Comparison of ENCODE assay signal across 15 cellular contexts in the genomic region with DNA sequence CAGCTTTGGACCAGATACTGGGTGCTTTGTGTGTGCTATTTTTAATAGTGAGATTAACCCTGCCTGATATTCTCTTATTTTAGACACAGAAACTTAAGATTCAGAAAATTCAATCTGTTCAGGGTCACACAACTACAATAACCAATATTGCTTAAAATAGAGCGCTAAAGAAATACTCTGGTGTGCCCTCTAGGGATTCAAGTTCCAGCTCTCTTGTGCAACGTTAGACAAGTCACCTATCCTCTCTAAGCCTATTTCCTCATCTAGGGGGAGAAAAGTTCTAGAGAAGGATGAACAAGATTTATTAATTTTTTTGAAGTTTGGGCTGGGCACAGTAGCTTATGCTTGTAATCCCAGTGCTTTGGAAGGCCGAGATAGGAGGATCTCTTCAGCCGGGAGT.
"Had no signal": no experiment of that assay in that cellular context is flagged by ENCODE, and none has a peak within 500 bp of the region (broad histone marks: within the 10 kb centered on the region; RNA-seq: fewer than 3 reads in every experiment).

No MANE protein-coding gene starts in this region.

- H3K27me3 ChIP-seq: esophagus muscularis mucosa, foreskin keratinocyte, neutrophil had no signal

- H3K27ac Mint-ChIP-seq: naive thymus-derived CD8-positive, alpha-beta T cell had no signal

- H3K27me3 Mint-ChIP-seq: activated T-helper 17 cell treated with anti-CD3 and anti-CD28 coated beads, Interleukin-2, amount 50 U/mL, for 72 hours; naive thymus-derived CD8-positive, alpha-beta T cell had no signal

- H3K27ac ChIP-seq: foreskin keratinocyte, neutrophil, WERI-Rb-1 had no signal

- ATAC-seq: activated T-helper 17 cell treated with anti-CD3 and anti-CD28 coated beads, Interleukin-2, amount 50 U/mL, for 72 hours; foreskin keratinocyte; naive thymus-derived CD8-positive, alpha-beta T cell; stimulated activated naive CD8-positive, alpha-beta T cell treated with anti-CD3 and anti-CD28 coated beads, Interleukin-15, Interleukin-2, amounts not matched to agents 100 U/mL and 50 U/mL, for 24 hours had no signal

- DNase-seq: activated CD4-positive, alpha-beta T cell treated with anti-CD3 and anti-CD28 coated beads, Interleukin-2, amount 50 U/mL, for 48 hours; activated naive CD4-positive, alpha-beta T cell treated with Interleukin-2 at 50 U/mL for 16 hours; effector CD4-positive, alpha-beta T cell; foreskin keratinocyte; glutamatergic neuron; hypothalamus; kidney glomerular epithelial cell; naive thymus-derived CD8-positive, alpha-beta T cell; small intestine; stimulated activated naive CD8-positive, alpha-beta T cell treated with anti-CD3 and anti-CD28 coated beads, Interleukin-15, Interleukin-2, amounts not matched to agents 100 U/mL and 50 U/mL, for 24 hours; trophoblast cell; WERI-Rb-1 had no signal

- H3K4me3 Mint-ChIP-seq: activated T-helper 17 cell treated with anti-CD3 and anti-CD28 coated beads, Interleukin-2, amount 50 U/mL, for 72 hours had no signal

- H3K9me3 ChIP-seq: esophagus muscularis mucosa, neutrophil had no signal

- H3K4me3 ChIP-seq: esophagus muscularis mucosa had no signal
